17 cellular contexts compared by ENCODE assay signal in the genomic region with DNA sequence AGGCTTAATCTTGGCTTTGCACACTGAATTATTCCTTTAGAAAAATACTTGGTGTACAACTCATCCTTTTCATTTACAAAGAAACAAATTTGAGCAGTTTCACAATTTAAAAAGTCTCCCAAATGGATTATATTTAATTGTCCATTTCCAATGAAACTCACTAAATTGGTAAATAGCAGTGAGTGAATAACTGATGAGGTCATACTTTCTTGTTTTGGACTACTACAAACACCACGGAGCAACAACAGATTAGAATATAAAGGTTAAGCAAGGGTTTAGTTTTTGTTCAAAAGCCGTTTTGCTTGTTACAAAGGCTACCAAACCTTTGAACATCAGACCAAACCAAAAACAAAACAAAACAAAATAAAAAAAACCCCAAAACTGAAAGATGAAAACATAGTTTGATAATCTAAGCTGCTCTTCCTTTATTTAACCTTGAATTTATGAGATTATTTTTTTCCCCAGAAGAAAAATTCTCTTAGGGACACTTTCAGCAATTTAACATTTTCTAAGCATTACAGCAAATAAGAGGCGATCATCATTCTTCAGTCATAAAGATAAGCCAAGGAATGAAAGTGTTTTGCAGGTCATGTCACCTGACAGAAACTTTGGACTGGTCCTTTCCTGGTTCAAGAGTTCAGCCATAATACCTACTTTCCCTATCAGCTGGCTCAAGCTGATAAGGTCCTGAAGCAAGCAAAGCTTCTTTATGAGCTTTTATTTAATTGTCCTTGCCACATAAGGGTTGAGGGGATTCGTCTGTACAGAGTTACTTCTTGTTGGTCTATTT.
DNase-seq lines count a peak whose midpoint lies in the region; ATAC-seq and TF ChIP-seq lines count a peak whose summit lies in the region.
"Had no signal": no experiment of that assay in that cellular context is flagged by ENCODE, and none has a peak within 500 bp of the region (broad histone marks: within the 10 kb centered on the region; RNA-seq: fewer than 3 reads in every experiment).

No MANE protein-coding gene starts in this region.

- peak; percentile 65 to 66 for DNase-seq in Caco-2
- no peak for DNase-seq in RWPE2 (ENCODE audit: low spot score)
- peak; percentile 42 for DNase-seq in fibroblast of mammary gland (ENCODE audit: low read depth)
- DNase-seq in omental fat pad (ENCODE audit: low spot score) = no peak
- DNase-seq in ecto neural progenitor cell (ENCODE audit: low spot score) = no peak
- no peak for DNase-seq in ureter (ENCODE audit: low spot score)
- DNase-seq: activated CD4-positive, alpha-beta T cell treated with anti-CD3 and anti-CD28 coated beads for 36 hours; BE2C; dermis blood vessel endothelial cell; left cardiac atrium; Right ventricle myocardium superior; stimulated activated CD4-positive, alpha-beta T cell treated with anti-CD3 and anti-CD28 coated beads, Interleukin-2, amount 100 ng/mL, for 48 hours had no signal

- H3K4me3 ChIP-seq in Caco-2 (ENCODE audit: low read depth, low read length) (no peak overlapping the region), RWPE2 (ENCODE audit: severe bottlenecking) (no peak overlapping the region), fibroblast of mammary gland (ENCODE audit: control insufficient read depth, low read depth, low read length) (no peak overlapping the region)
- H3K4me3 ChIP-seq: prostate gland, skin epidermis had no signal

- H3K36me3 ChIP-seq in Caco-2 (ENCODE audit: control insufficient read depth, insufficient read depth, low read length) (no peaks in the 10 kb centered on the region), RWPE2 (ENCODE audit: low read depth) (no peaks in the 10 kb centered on the region)
- H3K36me3 ChIP-seq: BE2C, prostate gland had no signal

- H3K27ac Mint-ChIP-seq in Caco-2 (ENCODE audit: unreplicated experiment) = no peak overlapping the region
- H3K27ac Mint-ChIP-seq: activated CD4-positive, alpha-beta T cell treated with anti-CD3 and anti-CD28 coated beads for 36 hours; nephron had no signal

- H3K4me1 ChIP-seq in Caco-2 (peaks cover 57% of the 10 kb centered on the region), RWPE2 (ENCODE audit: insufficient read depth, poor library complexity, severe bottlenecking) (peaks cover 51% of the 10 kb centered on the region)
- H3K4me1 ChIP-seq: BE2C, prostate gland had no signal

- no peaks in the 10 kb centered on the region for H3K27me3 Mint-ChIP-seq in Caco-2 (ENCODE audit: insufficient read depth, unreplicated experiment)

- no TSS peak for BruUV-seq in Caco-2 (replicated peaks; lab: Mats Ljungman, UMichigan)

- H3K9me3 ChIP-seq in Caco-2 (no peaks in the 10 kb centered on the region), RWPE2 (ENCODE audit: severe bottlenecking) (no peaks in the 10 kb centered on the region)
- H3K9me3 ChIP-seq: BE2C, prostate gland had no signal

- peak overlapping the region; percentile 98 for H3K27ac ChIP-seq in RWPE2 (ENCODE audit: poor library complexity, severe bottlenecking)
- H3K27ac ChIP-seq: prostate gland had no signal

- ATAC-seq in RWPE2 (ENCODE audit: low read depth) (no peak), omental fat pad (ENCODE audit: low FRiP score) (peak; percentile 51), GM18520 (IDR thresholded peaks at IDR 0.05; ENCODE audit: unreplicated experiment) (no peak), HG03521 (IDR thresholded peaks at IDR 0.05; ENCODE audit: unreplicated experiment) (no peak)
- ATAC-seq: activated CD4-positive, alpha-beta T cell treated with anti-CD3 and anti-CD28 coated beads for 36 hours; left cardiac atrium had no signal

- H3K4me3 Mint-ChIP-seq in Caco-2 (ENCODE audit: unreplicated experiment) = peak overlapping the region; percentile 50
- H3K4me3 Mint-ChIP-seq: activated CD4-positive, alpha-beta T cell treated with anti-CD3 and anti-CD28 coated beads for 36 hours; nephron had no signal

- no peaks in the 10 kb centered on the region for H3K27me3 ChIP-seq in Caco-2 (replicated peaks; ENCODE audit: control insufficient read depth, insufficient read depth, low read length)
- no peaks in the 10 kb centered on the region for H3K27me3 ChIP-seq in RWPE2 (ENCODE audit: insufficient read depth, poor library complexity, severe bottlenecking)

- peaks cover 35% of the 10 kb centered on the region for H3K4me1 Mint-ChIP-seq in Caco-2 (ENCODE audit: low read depth, unreplicated experiment)
- H3K4me1 Mint-ChIP-seq: nephron had no signal

- no peak for TF ChIP-seq CTCF in Caco-2 (IDR thresholded peaks at IDR 0.05; ENCODE audit: insufficient read depth in 1 of 2, low read depth in 1 of 2, low read length in 1 of 2, severe bottlenecking in 1 of 2, unreplicated experiment in 1 of 2)
- TF ChIP-seq CTCF in RWPE2 (IDR thresholded peaks at IDR 0.05; ENCODE audit: poor library complexity, severe bottlenecking) = no peak
- TF ChIP-seq CTCF in fibroblast of mammary gland (conservative IDR thresholded peaks at IDR 0.05; ENCODE audit: control insufficient read depth, insufficient read depth, low read depth, low read length) = no peak
- no peak for TF ChIP-seq CTCF in omental fat pad (IDR thresholded peaks at IDR 0.05)

- H3K36me3 Mint-ChIP-seq in Caco-2 (ENCODE audit: insufficient read depth, unreplicated experiment) = no peaks in the 10 kb centered on the region

- CTCF ChIA-PET in Caco-2 (lab: Charles Lee) = interaction anchor here (0.7 to 1.4 kb wide), 2 partner anchors 11 to 100 kb away, joined by 4 to 6 read pairs; a partner anchor contains a TSS

- no peaks in the 10 kb centered on the region for H3K9me3 Mint-ChIP-seq in Caco-2 (ENCODE audit: unreplicated experiment)
- H3K9me3 Mint-ChIP-seq: nephron had no signal

- POLR2A ChIA-PET in Caco-2 (lab: Charles Lee) = interaction anchor here (0.9 kb wide), 1 partner anchor 114 kb away, joined by 4 read pairs; a partner anchor contains a TSS

- intact Hi-C loops in Caco-2 (cut with micrococcal nuclease; ENCODE audit: unreplicated experiment) = loop anchor here (1.0 to 2.0 kb wide), 2 partner anchors 16 to 296 kb away; no protein-coding TSS in a partner anchor

Comparison
In these comparisons a context has a peak if more than half of its experiments do, and no peak if none do; other contexts are left out.
1. DNase-seq: peak in Caco-2 (2 of 2) and fibroblast of mammary gland (single experiment); none in RWPE2 (single experiment), omental fat pad (single experiment), ecto neural progenitor cell (single experiment) and ureter (single experiment).